ENCODE assay signal across 8 cellular contexts in the genomic region with DNA sequence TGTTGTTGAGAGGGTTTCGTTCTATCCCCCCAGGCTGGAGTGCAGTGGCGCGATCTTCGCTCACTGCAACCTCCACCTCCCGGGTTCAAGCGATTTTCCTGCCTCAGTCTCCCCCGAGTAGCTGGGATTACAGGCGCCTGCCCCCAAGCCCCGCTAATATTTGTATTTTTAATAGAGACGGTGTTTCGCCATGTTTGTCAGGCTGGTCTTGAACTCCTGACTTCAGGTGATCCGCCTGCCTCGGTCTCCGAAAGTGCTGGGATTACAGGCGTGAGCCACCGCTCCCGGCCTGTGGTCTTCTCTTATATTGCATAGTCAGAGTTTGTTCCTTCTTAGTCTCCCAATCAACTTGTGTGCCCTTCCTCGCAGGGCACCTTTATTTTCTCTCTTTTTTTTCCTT. TPM values are rescaled to one million over a fixed set of nuclear protein-coding genes. Genes with fewer than 3 reads are reported as not detected.
DNase-seq lines count a peak whose midpoint lies in the region; TF ChIP-seq lines count a peak whose summit lies in the region.
"Not testable (repeated sequence)": the region's sequence is repeated elsewhere in the genome, so short reads cannot be mapped to it uniquely, and the experiment has no call there.

No MANE protein-coding gene starts in this region.

- H4K20me1 ChIP-seq in hepatocyte (ENCODE audit: insufficient read depth, poor library complexity, severe bottlenecking) = peaks cover 67% of the 10 kb centered on the region

- peak overlapping the region in 1 of 2 donors; percentile 31 for H3K9ac ChIP-seq in duodenal mucosa (ENCODE audit: low read depth in 1 of 2, low read length in 2 of 2)

- H2AFZ ChIP-seq in hepatocyte = not testable (repeated sequence)

- H3K36me3 ChIP-seq in A673 (ENCODE audit: insufficient read depth, low read length, poor library complexity, severe bottlenecking); HEK293 (ENCODE audit: control insufficient read depth in 2 of 2, insufficient read depth in 1 of 2, low read length in 2 of 2); duodenal mucosa (ENCODE audit: control insufficient read depth in 1 of 2, insufficient read depth in 2 of 2, low read length in 2 of 2); hepatocyte (replicated peaks; ENCODE audit: insufficient read depth, low read depth): not testable (repeated sequence)

- H3K4me3 ChIP-seq in A673 (ENCODE audit: low read depth, low read length, poor library complexity, severe bottlenecking); HEK293 (ENCODE audit: low read depth, low read length): not testable (repeated sequence)
- peak overlapping the region; percentile 53 to 80 for H3K4me3 ChIP-seq in duodenal mucosa (ENCODE audit: low read depth in 1 of 2, low read length in 2 of 2)
- H3K4me3 ChIP-seq in hepatocyte = peak overlapping the region; percentile 15

- H3K27ac ChIP-seq in A673 (ENCODE audit: low read depth, low read length, poor library complexity, severe bottlenecking) (peak overlapping the region; percentile 5), HEK293 (ENCODE audit: extremely low read depth, low read depth, low read length) (peak overlapping the region; percentile 62; the same call in 1 of the 2 replicates), RWPE1 (peak overlapping the region; percentile 98), duodenal mucosa (ENCODE audit: low read depth, low read length) (peak overlapping the region; percentile 27), hepatocyte (peak overlapping the region; percentile 75)

- H3K9me2 ChIP-seq in hepatocyte (replicated peaks; ENCODE audit: insufficient read depth) = not testable (repeated sequence)

- H3K79me2 ChIP-seq in hepatocyte = peaks cover 73% of the 10 kb centered on the region

- WGBS in hepatocyte (ENCODE audit: low lambda C conversion rate, missing lambda C conversion rate) = 58% methylated on average over 18 of the region's 18 CpGs

- H3K27me3 Mint-ChIP-seq in nephron progenitor cell (ENCODE audit: low read depth, poor library complexity); stimulated activated naive CD8-positive, alpha-beta T cell treated with anti-CD3 and anti-CD28 coated beads, Interleukin-15, Interleukin-2, amounts not matched to agents 100 ng/mL and 50 ng/mL, for 24 hours: not testable (repeated sequence)

- DNase-seq in A673 (ENCODE audit: low spot score); RWPE1 (ENCODE audit: low spot score); hepatocyte (ENCODE audit: low spot score); nephron progenitor cell: not testable (repeated sequence)
- peak; percentile 60 for DNase-seq in activated effector memory CD4-positive, alpha-beta T cell treated with anti-CD3 and anti-CD28 coated beads, Interleukin-2, amount 50 U/mL, for 16 hours

- H3K4me2 ChIP-seq in hepatocyte = peak overlapping the region; percentile 91

- CTCF ChIA-PET in A673 (lab: Charles Lee); HEK293 (lab: Yijun Ruan, JAX); RWPE1 (lab: Yijun Ruan, JAX): not testable (repeated sequence)

- intact Hi-C loops in A673 (cut with micrococcal nuclease; ENCODE audit: unreplicated experiment) = not testable (repeated sequence)

- peaks cover 57% of the 10 kb centered on the region for H3K4me1 Mint-ChIP-seq in nephron progenitor cell
- peaks cover 71% of the 10 kb centered on the region for H3K4me1 Mint-ChIP-seq in stimulated activated naive CD8-positive, alpha-beta T cell treated with anti-CD3 and anti-CD28 coated beads, Interleukin-15, Interleukin-2, amounts not matched to agents 100 ng/mL and 50 ng/mL, for 24 hours (ENCODE audit: low read depth)

- H3K36me3 Mint-ChIP-seq in nephron progenitor cell (ENCODE audit: low read depth) = peaks cover 44% of the 10 kb centered on the region
- H3K36me3 Mint-ChIP-seq in stimulated activated naive CD8-positive, alpha-beta T cell treated with anti-CD3 and anti-CD28 coated beads, Interleukin-15, Interleukin-2, amounts not matched to agents 100 ng/mL and 50 ng/mL, for 24 hours (ENCODE audit: low read depth) = peaks cover 28% of the 10 kb centered on the region

- not testable (repeated sequence) for H3K9me3 ChIP-seq in A673 (ENCODE audit: low read depth, low read length, poor library complexity, severe bottlenecking); HEK293 (ENCODE audit: control insufficient read depth, insufficient read depth, low read depth, low read length); duodenal mucosa (ENCODE audit: control insufficient read depth in 1 of 2, low read length in 2 of 2); hepatocyte (ENCODE audit: low read depth)

- peak overlapping the region; percentile 94 for H3K27ac Mint-ChIP-seq in nephron progenitor cell
- peak overlapping the region; percentile 96 for H3K27ac Mint-ChIP-seq in stimulated activated naive CD8-positive, alpha-beta T cell treated with anti-CD3 and anti-CD28 coated beads, Interleukin-15, Interleukin-2, amounts not matched to agents 100 ng/mL and 50 ng/mL, for 24 hours

- TF ChIP-seq CTCF in A673 (conservative IDR thresholded peaks at IDR 0.05; ENCODE audit: low read depth, low read length); HEK293 (tag by site-specific recombination; IDR thresholded peaks at IDR 0.05); RWPE1 (conservative IDR thresholded peaks at IDR 0.05; ENCODE audit: low read depth); hepatocyte (IDR thresholded peaks at IDR 0.05; ENCODE audit: poor library complexity); nephron progenitor cell (IDR thresholded peaks at IDR 0.05): not testable (repeated sequence)

- H3K4me1 ChIP-seq in A673 (ENCODE audit: insufficient read depth, low read length, poor library complexity, severe bottlenecking) = peaks cover 19% of the 10 kb centered on the region
- H3K4me1 ChIP-seq in HEK293 (ENCODE audit: control insufficient read depth, insufficient read depth, low read length) = peaks cover 13% of the 10 kb centered on the region
- peaks cover 30 to 44% of the 10 kb centered on the region in 2 donors for H3K4me1 ChIP-seq in duodenal mucosa (ENCODE audit: control insufficient read depth in 1 of 2, insufficient read depth in 2 of 2, low read length in 2 of 2)
- peaks cover 47% of the 10 kb centered on the region for H3K4me1 ChIP-seq in hepatocyte (ENCODE audit: insufficient read depth)

- H3K9me3 Mint-ChIP-seq in nephron progenitor cell; stimulated activated naive CD8-positive, alpha-beta T cell treated with anti-CD3 and anti-CD28 coated beads, Interleukin-15, Interleukin-2, amounts not matched to agents 100 ng/mL and 50 ng/mL, for 24 hours: not testable (repeated sequence)

- BruUV-seq in A673 (replicated peaks; lab: Mats Ljungman, UMichigan) = not testable (repeated sequence)

- peak overlapping the region; percentile 94 for H3K4me3 Mint-ChIP-seq in nephron progenitor cell
- H3K4me3 Mint-ChIP-seq in stimulated activated naive CD8-positive, alpha-beta T cell treated with anti-CD3 and anti-CD28 coated beads, Interleukin-15, Interleukin-2, amounts not matched to agents 100 ng/mL and 50 ng/mL, for 24 hours = peak overlapping the region; percentile 89

- H3K27me3 ChIP-seq in A673 (replicated peaks; ENCODE audit: insufficient read depth, low read depth, low read length, poor library complexity); duodenal mucosa (ENCODE audit: control insufficient read depth in 1 of 2, insufficient read depth in 2 of 2, low read length in 2 of 2); hepatocyte: not testable (repeated sequence)

- POLR2A ChIA-PET in A673 (lab: Charles Lee; ENCODE audit: low non-redundant PET); RWPE1 (lab: Yijun Ruan, JAX; ENCODE audit: low non-redundant PET): not testable (repeated sequence)
- POLR2A ChIA-PET in HEK293 (lab: Yijun Ruan, JAX) = interaction anchor here (0.7 kb wide), 1 partner anchor 33 kb away, joined by 4 read pairs; no protein-coding TSS in a partner anchor

RNA-seq across cellular contexts. Expression of a gene that starts 2.7 kb away (rescaled TPM):
- total RNA-seq in A673 (2021) (250 and 270 TPM in 2 replicates), hepatocyte (193 and 260 TPM in 2 replicates)
- 167 and 182 TPM in 2 replicates for polyA plus RNA-seq in hepatocyte

Comparison
In these comparisons a context has a peak if more than half of its experiments do, and no peak if none do; other contexts are left out.
1. H3K27ac ChIP-seq: peak in every context shown above with its lines; median percentile 98 in RWPE1; 75 in hepatocyte; 62 in HEK293; 27 in duodenal mucosa; 5 in A673.